ENCODE assay signal across 9 cellular contexts in the genomic region with DNA sequence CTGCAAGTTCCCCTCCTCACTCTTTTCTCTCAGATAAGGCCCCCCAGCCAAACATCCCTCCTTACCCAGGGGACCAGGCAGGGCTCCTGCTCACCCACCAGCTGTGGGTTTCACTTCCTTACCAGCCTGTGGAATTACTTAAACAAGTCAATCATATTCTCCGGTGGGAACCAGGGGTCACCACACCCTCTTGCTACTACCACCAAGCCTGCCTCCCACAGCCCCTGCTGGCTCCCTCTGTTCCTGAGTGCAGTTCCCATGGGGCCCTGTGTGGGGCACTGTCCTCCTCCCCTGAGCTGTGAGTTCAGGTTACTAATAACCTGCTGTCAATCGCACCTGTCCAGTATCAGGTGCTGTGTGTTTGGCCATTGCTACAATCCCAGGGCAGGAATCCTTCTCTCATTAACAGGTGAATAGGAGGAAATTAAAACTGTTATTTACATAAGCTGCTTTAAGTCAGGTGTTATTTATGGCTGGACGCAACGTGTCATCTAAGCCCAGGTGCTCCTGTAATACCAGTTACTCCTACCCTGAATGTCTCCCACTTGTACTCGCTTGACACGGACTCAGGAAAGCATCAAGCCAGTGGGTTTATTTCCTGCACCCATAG. TPM values are rescaled to one million over a fixed set of nuclear protein-coding genes. Genes with fewer than 3 reads are reported as not detected.
DNase-seq lines count a peak whose midpoint lies in the region; ATAC-seq and TF ChIP-seq lines count a peak whose summit lies in the region.
"Had no signal": no experiment of that assay in that cellular context is flagged by ENCODE, and none has a peak within 500 bp of the region (broad histone marks: within the 10 kb centered on the region; RNA-seq: fewer than 3 reads in every experiment).

No MANE protein-coding gene starts in this region.

- 63% methylated on average over 6 of the region's 6 CpGs for WGBS in hepatocyte (ENCODE audit: low lambda C conversion rate, missing lambda C conversion rate)

- H3K27me3 ChIP-seq in hepatocyte = no peaks in the 10 kb centered on the region

- H3K79me2 ChIP-seq in hepatocyte = no peaks in the 10 kb centered on the region
- H3K79me2 ChIP-seq: parathyroid adenoma had no signal

- TF ChIP-seq CTCF in hepatocyte (IDR thresholded peaks at IDR 0.05; ENCODE audit: poor library complexity) = peak; percentile 63

- ATAC-seq in GM19351 (IDR thresholded peaks at IDR 0.05; ENCODE audit: unreplicated experiment) (peak; percentile 83), HG03378 (IDR thresholded peaks at IDR 0.05; ENCODE audit: unreplicated experiment) (peak; percentile 78)

- no peaks in the 10 kb centered on the region for H3K36me3 ChIP-seq in hepatocyte (replicated peaks; ENCODE audit: insufficient read depth, low read depth)

- H3K9me3 ChIP-seq in hepatocyte (ENCODE audit: low read depth) = no peaks in the 10 kb centered on the region

- no peaks in the 10 kb centered on the region for H3K9me2 ChIP-seq in hepatocyte (replicated peaks; ENCODE audit: insufficient read depth)

- H4K20me1 ChIP-seq in hepatocyte (ENCODE audit: insufficient read depth, poor library complexity, severe bottlenecking) = no peaks in the 10 kb centered on the region

- in situ Hi-C loops in Caki2 (cut with HindIII; ENCODE audit: low pct_unique_long_range_greater_than_20kb, low sequenced_read_pairs) = no loop called here

- DNase-seq in Caki2 (ENCODE audit: low read depth) (peak; percentile 44), NCI-H526 treated with DMSO at 0.1 percent for 48 hours (lab: John Stamatoyannopoulos, UW) (peak; percentile 58), hepatocyte (ENCODE audit: low spot score) (peak; percentile 72), occipital lobe (lab: John Stamatoyannopoulos, UW) (no peak)
- DNase-seq in activated T-helper 9 cell treated with anti-CD3 and anti-CD28 coated beads, Interleukin-2, amount 50 U/mL, for 16 hours (ENCODE audit: low read depth) = peak; percentile 25
- DNase-seq in stimulated activated CD4-positive, alpha-beta T cell treated with anti-CD3 and anti-CD28 coated beads, Interleukin-4, amount 100 ng/mL, for 4 hours = peak; percentile 24 to 37

- H3K27ac ChIP-seq in hepatocyte = no peak overlapping the region
- H3K27ac ChIP-seq: parathyroid adenoma had no signal

- no peak overlapping the region for H2AFZ ChIP-seq in hepatocyte
- H2AFZ ChIP-seq: parathyroid adenoma had no signal

- H3K4me3 ChIP-seq in hepatocyte = no peak overlapping the region

- H3K4me1 ChIP-seq in hepatocyte (ENCODE audit: insufficient read depth) = no peaks in the 10 kb centered on the region
- H3K4me1 ChIP-seq: parathyroid adenoma had no signal

- H3K4me2 ChIP-seq in hepatocyte = no peak overlapping the region

RNA-seq across cellular contexts. Expression of a gene that starts 53.1 kb away (rescaled TPM):
- 53.4 and 58.3 TPM in 2 replicates for total RNA-seq in Caki2 (2014; rRNA removed; shearing (Covaris generic); ENCODE audit: low replicate concordance)
- total RNA-seq in hepatocyte (54.2 and 65.9 TPM in 2 replicates), occipital lobe (71.6 TPM)
- polyA plus RNA-seq in hepatocyte = 29.6 and 33.3 TPM in 2 replicates
